In the genomic region with DNA sequence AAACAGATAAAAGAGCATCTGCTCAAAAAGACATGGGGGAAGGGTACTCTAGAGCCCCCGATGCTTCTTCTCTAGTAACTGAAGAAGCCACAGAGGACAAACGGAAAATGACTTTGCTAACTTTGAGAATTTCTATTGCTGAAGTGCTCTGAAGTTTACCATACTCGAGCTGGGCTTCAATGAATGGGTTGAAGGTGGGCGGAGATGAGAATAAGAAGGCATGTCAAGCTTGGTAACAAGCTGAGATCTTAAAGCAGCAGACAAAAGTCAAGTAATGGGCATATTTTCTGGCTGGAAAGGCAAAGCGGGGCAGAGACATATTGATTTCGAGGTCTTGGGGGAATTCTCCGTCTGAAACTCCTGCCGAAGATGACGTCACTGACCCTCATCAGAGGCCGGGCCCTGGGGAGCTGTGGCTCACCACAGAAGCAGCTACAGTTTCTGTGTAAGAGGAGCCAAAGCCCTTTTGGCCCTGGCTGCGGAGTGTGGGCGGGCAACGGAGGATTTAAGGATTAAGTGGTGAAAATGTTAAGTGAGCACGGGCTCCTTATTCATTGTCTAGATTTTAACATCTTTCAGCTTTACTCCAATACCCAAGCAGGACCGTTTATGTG, we compare ENCODE assay signal across 8 cellular contexts.
DNase-seq lines count a peak whose midpoint lies in the region; ATAC-seq, FAIRE-seq and TF ChIP-seq lines count a peak whose summit lies in the region.

No MANE protein-coding gene starts in this region.

- DNase-seq in GM10266 (ENCODE audit: extremely low spot score) (peak; percentile 78), H54 (ENCODE audit: insufficient read length, low spot score) (peak; percentile 47), NCI-H2171 treated with DMSO at 0.1 percent for 48 hours (lab: John Stamatoyannopoulos, UW) (peak; percentile 72), left ventricle myocardium superior (peak; percentile 81), activated gamma-delta T cell treated with Interleukin-2 at 50 U/mL for 16 hours (no peak), DMS153 treated with DMSO at 0.1 percent for 48 hours (lab: John Stamatoyannopoulos, UW; ENCODE audit: unreplicated experiment) (no peak)
- DNase-seq in stimulated activated CD4-positive, alpha-beta T cell treated with anti-CD3 and anti-CD28 coated beads, Interleukin-4, amount 100 ng/mL, for 24 hours: no peak
- no peak for DNase-seq in activated naive CD8-positive, alpha-beta T cell treated with anti-CD3 and anti-CD28 coated beads for 36 hours

- no peaks in the 10 kb centered on the region for H3K36me3 Mint-ChIP-seq in activated naive CD8-positive, alpha-beta T cell treated with anti-CD3 and anti-CD28 coated beads for 36 hours

- no peaks in the 10 kb centered on the region for H3K4me1 Mint-ChIP-seq in activated naive CD8-positive, alpha-beta T cell treated with anti-CD3 and anti-CD28 coated beads for 36 hours

- H3K27me3 Mint-ChIP-seq in activated naive CD8-positive, alpha-beta T cell treated with anti-CD3 and anti-CD28 coated beads for 36 hours: no peaks in the 10 kb centered on the region

- no peak overlapping the region for H3K27ac Mint-ChIP-seq in activated naive CD8-positive, alpha-beta T cell treated with anti-CD3 and anti-CD28 coated beads for 36 hours

- TF ChIP-seq POLR2A in H54 (IDR thresholded peaks at IDR 0.05; ENCODE audit: low read depth, low read length): no peak

- H3K9me3 Mint-ChIP-seq in activated naive CD8-positive, alpha-beta T cell treated with anti-CD3 and anti-CD28 coated beads for 36 hours: no peaks in the 10 kb centered on the region

- intact Hi-C loops in left ventricle myocardium superior (cut with micrococcal nuclease): no loop called here

- FAIRE-seq in H54 (lab: Jason Lieb, UNC): peak; percentile 36

- peak; percentile 82 for ATAC-seq in left ventricle myocardium superior

- H3K4me3 Mint-ChIP-seq in activated naive CD8-positive, alpha-beta T cell treated with anti-CD3 and anti-CD28 coated beads for 36 hours: no peak overlapping the region

- no peak for TF ChIP-seq CTCF in GM10266 (IDR thresholded peaks at IDR 0.05; ENCODE audit: control insufficient read depth, insufficient read depth, low read depth, missing control alignments)

Comparison
In these comparisons a context has a peak if more than half of its experiments do, and no peak if none do; other contexts are left out.
1. DNase-seq: peak in GM10266 (single experiment), H54 (single experiment), NCI-H2171 treated with DMSO at 0.1 percent for 48 hours (single experiment) and left ventricle myocardium superior (single experiment); none in stimulated activated CD4-positive, alpha-beta T cell treated with anti-CD3 and anti-CD28 coated beads, Interleukin-4, amount 100 ng/mL, for 24 hours (single experiment), activated naive CD8-positive, alpha-beta T cell treated with anti-CD3 and anti-CD28 coated beads for 36 hours (single experiment), activated gamma-delta T cell treated with Interleukin-2 at 50 U/mL for 16 hours (single experiment) and DMS153 treated with DMSO at 0.1 percent for 48 hours (single experiment).